ENCODE assay signal across 24 cellular contexts in genomic region chr10:1284076-1284475, GRCh38.
DNase-seq lines count a peak whose midpoint lies in the region; ATAC-seq and TF ChIP-seq lines count a peak whose summit lies in the region.
"Had no signal": no experiment of that assay in that cellular context is flagged by ENCODE, and none has a peak within 500 bp of the region (broad histone marks: within the 10 kb centered on the region; RNA-seq: fewer than 3 reads in every experiment).

No MANE protein-coding gene starts in this region.

- H3K4me1 ChIP-seq in RWPE2 (ENCODE audit: insufficient read depth, poor library complexity, severe bottlenecking): peaks cover 2% of the 10 kb centered on the region
- H3K4me1 ChIP-seq: BE2C, HAP-1 had no signal

- no peak for TF ChIP-seq CTCF in RWPE2 (IDR thresholded peaks at IDR 0.05; ENCODE audit: poor library complexity, severe bottlenecking)
- TF ChIP-seq CTCF in osteocyte (IDR thresholded peaks at IDR 0.05): no peak

- no peaks in the 10 kb centered on the region for H3K27me3 Mint-ChIP-seq in activated CD4-positive, alpha-beta T cell treated with anti-CD3 and anti-CD28 coated beads, Interleukin-2, amount 10 ng/mL, durations not matched to agents 24 days and 14 days
- no peaks in the 10 kb centered on the region for H3K27me3 Mint-ChIP-seq in osteocyte (ENCODE audit: unreplicated experiment)
- H3K27me3 Mint-ChIP-seq in effector memory CD8-positive, alpha-beta T cell: peaks cover 25 to 73% of the 10 kb centered on the region in 2 donors
- H3K27me3 Mint-ChIP-seq: CD4-positive, alpha-beta T cell had no signal

- intact Hi-C loops in activated CD4-positive, alpha-beta T cell treated with anti-CD3 and anti-CD28 coated beads, Interleukin-2, amount 10 ng/mL, durations not matched to agents 24 days and 14 days (cut with micrococcal nuclease): no loop called here

- peak; percentile 47 for DNase-seq in activated CD4-positive, alpha-beta T cell treated with anti-CD3 and anti-CD28 coated beads, Interleukin-2, amount 10 ng/mL, durations not matched to agents 24 days and 14 days
- no peak for DNase-seq in activated CD4-positive, alpha-beta T cell treated with anti-CD3 and anti-CD28 coated beads, Interleukin-2, amount 50 U/mL, for 4 hours
- DNase-seq in RWPE2 (ENCODE audit: low spot score): no peak
- peak; percentile 6 for DNase-seq in mucosa of gallbladder (ENCODE audit: low spot score)
- DNase-seq in osteocyte (ENCODE audit: extremely low spot score, unreplicated experiment): peak; percentile 57
- DNase-seq in NCI-H345 treated with DMSO at 0.1 percent for 48 hours (lab: John Stamatoyannopoulos, UW; ENCODE audit: unreplicated experiment): no peak
- DNase-seq in effector memory CD8-positive, alpha-beta T cell: no peak
- DNase-seq: ACHN; AML-193; BE2C; CD4-positive, alpha-beta T cell; CD8-positive, alpha-beta memory T cell; DMS 273 treated with DMSO at 0.1 percent for 48 hours; DMS79; EL; GDM1; GOT3; HFFc6 had no signal

- H3K9me3 ChIP-seq in RWPE2 (ENCODE audit: severe bottlenecking): no peaks in the 10 kb centered on the region
- H3K9me3 ChIP-seq: BE2C, HAP-1 had no signal

- H3K4me1 Mint-ChIP-seq in activated CD4-positive, alpha-beta T cell treated with anti-CD3 and anti-CD28 coated beads, Interleukin-2, amount 10 ng/mL, durations not matched to agents 24 days and 14 days: no peaks in the 10 kb centered on the region
- peaks cover 55% of the 10 kb centered on the region for H3K4me1 Mint-ChIP-seq in osteocyte (ENCODE audit: unreplicated experiment)
- H3K4me1 Mint-ChIP-seq in effector memory CD8-positive, alpha-beta T cell (ENCODE audit: low read depth in 2 of 2): peaks cover 3 to 6% of the 10 kb centered on the region in 2 donors
- H3K4me1 Mint-ChIP-seq: CD8-positive, alpha-beta memory T cell had no signal

- H3K27ac Mint-ChIP-seq in activated CD4-positive, alpha-beta T cell treated with anti-CD3 and anti-CD28 coated beads, Interleukin-2, amount 10 ng/mL, durations not matched to agents 24 days and 14 days: no peak overlapping the region
- H3K27ac Mint-ChIP-seq in osteocyte (ENCODE audit: unreplicated experiment): peak overlapping the region; percentile 14
- H3K27ac Mint-ChIP-seq in effector memory CD8-positive, alpha-beta T cell: no peak overlapping the region
- H3K27ac Mint-ChIP-seq: CD14-positive monocyte; CD4-positive, alpha-beta T cell; CD8-positive, alpha-beta memory T cell; HFFc6 had no signal

- no peaks in the 10 kb centered on the region for H3K9me3 Mint-ChIP-seq in activated CD4-positive, alpha-beta T cell treated with anti-CD3 and anti-CD28 coated beads, Interleukin-2, amount 10 ng/mL, durations not matched to agents 24 days and 14 days
- H3K9me3 Mint-ChIP-seq in osteocyte (ENCODE audit: unreplicated experiment): no peaks in the 10 kb centered on the region
- no peaks in the 10 kb centered on the region for H3K9me3 Mint-ChIP-seq in effector memory CD8-positive, alpha-beta T cell
- H3K9me3 Mint-ChIP-seq: CD14-positive monocyte; CD4-positive, alpha-beta T cell; CD8-positive, alpha-beta memory T cell had no signal

- no peak overlapping the region for H3K27ac ChIP-seq in RWPE2 (ENCODE audit: poor library complexity, severe bottlenecking)
- H3K27ac ChIP-seq: 22Rv1 had no signal

- no peaks in the 10 kb centered on the region for H3K36me3 ChIP-seq in RWPE2 (ENCODE audit: low read depth)
- H3K36me3 ChIP-seq: BE2C; BLaER1 treated with 17β-estradiol and CSF1 and Interleukin-3, amounts not matched to agents 10 nM and 100 nM; HAP-1 had no signal

- no peak overlapping the region for H3K4me3 ChIP-seq in RWPE2 (ENCODE audit: severe bottlenecking)
- H3K4me3 ChIP-seq: BLaER1 treated with 17β-estradiol and CSF1 and Interleukin-3, amounts not matched to agents 10 nM and 100 nM; GM12878; HAP-1 had no signal

- H3K4me3 Mint-ChIP-seq in activated CD4-positive, alpha-beta T cell treated with anti-CD3 and anti-CD28 coated beads, Interleukin-2, amount 10 ng/mL, durations not matched to agents 24 days and 14 days: no peak overlapping the region
- H3K4me3 Mint-ChIP-seq in osteocyte (ENCODE audit: unreplicated experiment): no peak overlapping the region
- H3K4me3 Mint-ChIP-seq in effector memory CD8-positive, alpha-beta T cell: no peak overlapping the region
- H3K4me3 Mint-ChIP-seq: CD14-positive monocyte; CD4-positive, alpha-beta T cell; CD8-positive, alpha-beta memory T cell; HFFc6 had no signal

- ATAC-seq in RWPE2 (ENCODE audit: low read depth) (0 out of 3 replicates have a peak, but pooled peaks have one; percentile 14), GM19452 (IDR thresholded peaks at IDR 0.05; ENCODE audit: unreplicated experiment) (no peak)
- no peak for ATAC-seq in effector memory CD8-positive, alpha-beta T cell (replicated peaks)
- ATAC-seq: GM12878 had no signal

- no peaks in the 10 kb centered on the region for H3K36me3 Mint-ChIP-seq in activated CD4-positive, alpha-beta T cell treated with anti-CD3 and anti-CD28 coated beads, Interleukin-2, amount 10 ng/mL, durations not matched to agents 24 days and 14 days (ENCODE audit: low read depth)
- H3K36me3 Mint-ChIP-seq in osteocyte (ENCODE audit: unreplicated experiment): peaks cover 3% of the 10 kb centered on the region
- no peaks in the 10 kb centered on the region for H3K36me3 Mint-ChIP-seq in effector memory CD8-positive, alpha-beta T cell (ENCODE audit: insufficient read depth)
- H3K36me3 Mint-ChIP-seq: CD14-positive monocyte; CD8-positive, alpha-beta memory T cell had no signal

- H3K27me3 ChIP-seq in RWPE2 (ENCODE audit: insufficient read depth, poor library complexity, severe bottlenecking): no peaks in the 10 kb centered on the region
- H3K27me3 ChIP-seq: BE2C; BLaER1 treated with 17β-estradiol and CSF1 and Interleukin-3, amounts not matched to agents 10 nM and 100 nM had no signal

Comparison
In these comparisons a context has a peak if more than half of its experiments do, and no peak if none do; other contexts are left out.
1. DNase-seq: peak in activated CD4-positive, alpha-beta T cell treated with anti-CD3 and anti-CD28 coated beads, Interleukin-2, amount 10 ng/mL, durations not matched to agents 24 days and 14 days (single experiment), mucosa of gallbladder (single experiment) and osteocyte (single experiment); none in activated CD4-positive, alpha-beta T cell treated with anti-CD3 and anti-CD28 coated beads, Interleukin-2, amount 50 U/mL, for 4 hours (0 of 2), RWPE2 (single experiment), NCI-H345 treated with DMSO at 0.1 percent for 48 hours (single experiment) and effector memory CD8-positive, alpha-beta T cell (0 of 3).